ENCODE assay signal across 20 cellular contexts in the genomic region with DNA sequence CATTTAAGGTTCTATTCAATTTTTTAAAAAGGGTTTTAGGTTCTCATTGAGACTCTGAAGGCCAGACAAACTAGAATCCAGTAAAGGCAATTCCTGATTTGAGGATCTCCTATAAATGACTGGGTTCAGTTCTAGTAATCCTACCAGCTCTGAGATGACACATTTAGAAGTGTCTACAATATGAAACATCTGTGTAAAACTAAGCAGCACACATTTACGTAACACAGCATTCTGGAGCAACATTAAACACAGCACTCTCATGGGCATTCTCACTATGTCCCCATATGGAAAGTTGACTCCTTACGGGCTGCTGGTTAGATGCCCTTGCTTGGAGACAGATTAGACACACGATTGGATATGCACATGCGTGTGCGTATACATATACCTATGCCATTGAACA.
A peak's percentile ranks its signal among the peaks of the same experiment; 100 is the strongest.
DNase-seq lines count a peak whose midpoint lies in the region; ATAC-seq, FAIRE-seq and TF ChIP-seq lines count a peak whose summit lies in the region.
"Had no signal": no experiment of that assay in that cellular context is flagged by ENCODE, and none has a peak within 500 bp of the region (broad histone marks: within the 10 kb centered on the region; RNA-seq: fewer than 3 reads in every experiment).

No MANE protein-coding gene starts in this region.

- no peak for FAIRE-seq in urothelium cell line (lab: Jason Lieb, UNC)
- FAIRE-seq in kidney (lab: Jason Lieb, UNC): no peak
- FAIRE-seq: GM12891 had no signal

- intact Hi-C loops in Right ventricle myocardium superior (cut with DNase I) (no loop called here), right cardiac atrium (cut with DNase I) (loop anchor here in 2 of 4 donors (5.0 kb wide), 2 partner anchors 325 to 330 kb away; no protein-coding TSS in a partner anchor), kidney (cut with DNase I) (loop anchor here (10.0 kb wide), 1 partner anchor 322 kb away; no protein-coding TSS in a partner anchor)

- H3K9ac ChIP-seq in kidney (ENCODE audit: low read length in 2 of 2): no peak overlapping the region
- H3K9ac ChIP-seq: BLaER1 treated with 17β-estradiol and CSF1 and Interleukin-3, amounts not matched to agents 10 nM and 100 nM had no signal

- ATAC-seq in Right ventricle myocardium superior (ENCODE audit: poor library complexity) (peak; percentile 12), right cardiac atrium (no peak), gastroesophageal sphincter (peak; percentile 66)
- ATAC-seq: CD8-positive, alpha-beta T cell; HCT116 had no signal

- no peak for TF ChIP-seq EP300 in gastroesophageal sphincter (IDR thresholded peaks at IDR 0.05)

- TF ChIP-seq CTCF in gastroesophageal sphincter (IDR thresholded peaks at IDR 0.05): no peak
- TF ChIP-seq CTCF in kidney (IDR thresholded peaks at IDR 0.05; ENCODE audit: borderline replicate concordance, extremely low read depth, insufficient read depth): no peak

- no peaks in the 10 kb centered on the region for H3K9me3 ChIP-seq in right cardiac atrium (ENCODE audit: control insufficient read depth, low read length)
- H3K9me3 ChIP-seq in gastroesophageal sphincter: no peaks in the 10 kb centered on the region
- no peaks in the 10 kb centered on the region for H3K9me3 ChIP-seq in kidney (ENCODE audit: control insufficient read depth in 1 of 2, low read length in 2 of 2)
- H3K9me3 ChIP-seq: BLaER1 treated with 17β-estradiol and CSF1 and Interleukin-3, amounts not matched to agents 10 nM and 100 nM had no signal

- TF ChIP-seq POLR2A in gastroesophageal sphincter (IDR thresholded peaks at IDR 0.05): no peak

- DNase-seq in Right ventricle myocardium superior (no peak), right cardiac atrium (no peak), fibroblast of gingiva (ENCODE audit: low read depth) (peak; percentile 67), urothelium cell line (ENCODE audit: low spot score) (no peak), NCI-H2107 (lab: John Stamatoyannopoulos, UW) (no peak), kidney (no peak)
- DNase-seq: 8988T; Calu3; CD8-positive, alpha-beta T cell; DMS 273 treated with DMSO at 0.1 percent for 48 hours; DMS53; DND-41; EL; GOT3; H7; HFFc6 had no signal

- H3K36me3 ChIP-seq in gastroesophageal sphincter: no peaks in the 10 kb centered on the region
- no peaks in the 10 kb centered on the region for H3K36me3 ChIP-seq in kidney (ENCODE audit: control insufficient read depth in 1 of 2, insufficient read depth in 2 of 2, low read length in 2 of 2)
- H3K36me3 ChIP-seq: BLaER1 treated with 17β-estradiol and CSF1 and Interleukin-3, amounts not matched to agents 10 nM and 100 nM had no signal

- H3K27ac ChIP-seq in right cardiac atrium (ENCODE audit: low read length): no peak overlapping the region
- H3K27ac ChIP-seq in gastroesophageal sphincter: no peak overlapping the region
- H3K27ac ChIP-seq in kidney (ENCODE audit: low read depth in 2 of 2, low read length in 2 of 2): no peak overlapping the region
- H3K27ac ChIP-seq: BLaER1 treated with 17β-estradiol and CSF1 and Interleukin-3, amounts not matched to agents 10 nM and 100 nM had no signal

- WGBS in right cardiac atrium: 70% methylated on average over 5 of the region's 5 CpGs
- 65 to 84% methylated on average over 5 of the region's 5 CpGs for WGBS in gastroesophageal sphincter (ENCODE audit: low coverage in 1 of 2), 2 donors

- H3K4me1 ChIP-seq in right cardiac atrium (ENCODE audit: control insufficient read depth, insufficient read depth, low read length): no peaks in the 10 kb centered on the region
- peaks cover 0 to 25% (median 4%) of the 10 kb centered on the region in 3 donors for H3K4me1 ChIP-seq in gastroesophageal sphincter
- no peaks in the 10 kb centered on the region for H3K4me1 ChIP-seq in kidney (ENCODE audit: control insufficient read depth in 1 of 2, insufficient read depth in 1 of 2, low read depth in 1 of 2, low read length in 2 of 2)

- H3K27me3 ChIP-seq in right cardiac atrium (ENCODE audit: control insufficient read depth, insufficient read depth): no peaks in the 10 kb centered on the region
- H3K27me3 ChIP-seq in gastroesophageal sphincter: no peaks in the 10 kb centered on the region
- H3K27me3 ChIP-seq: BLaER1 treated with 17β-estradiol and CSF1 and Interleukin-3, amounts not matched to agents 10 nM and 100 nM had no signal

- H3K4me3 ChIP-seq in right cardiac atrium (ENCODE audit: low read length): no peak overlapping the region
- H3K4me3 ChIP-seq in gastroesophageal sphincter: no peak overlapping the region
- H3K4me3 ChIP-seq in kidney (ENCODE audit: low read length in 2 of 2): no peak overlapping the region
- H3K4me3 ChIP-seq: BLaER1 treated with 17β-estradiol and CSF1 and Interleukin-3, amounts not matched to agents 10 nM and 100 nM had no signal

Comparison
In these comparisons a context has a peak if more than half of its experiments do, and no peak if none do; other contexts are left out.
1. ATAC-seq: peak in Right ventricle myocardium superior (single experiment) and gastroesophageal sphincter (single experiment); none in right cardiac atrium (0 of 2).